ENCODE assay signal across 10 cellular contexts in the genomic region with DNA sequence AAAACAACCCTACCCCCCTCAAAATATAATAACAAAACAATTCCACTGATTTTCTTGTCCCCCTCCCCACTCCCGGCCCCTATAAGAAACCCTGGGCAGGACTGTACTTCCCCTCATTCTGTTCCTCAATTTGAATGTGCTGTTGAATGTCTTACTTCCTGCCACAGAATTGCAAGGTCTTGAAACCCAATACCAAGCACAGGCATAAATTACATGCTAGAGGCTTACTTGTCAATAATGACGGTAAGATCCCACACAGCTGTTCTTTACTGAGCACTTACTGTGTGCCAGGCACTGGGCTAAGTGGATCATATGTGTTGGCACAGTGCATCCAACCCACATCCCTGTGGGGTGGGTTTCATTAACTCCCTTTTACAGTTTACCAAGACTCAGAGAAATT.
A peak's percentile ranks its signal among the peaks of the same experiment; 100 is the strongest.
DNase-seq lines count a peak whose midpoint lies in the region; ATAC-seq and TF ChIP-seq lines count a peak whose summit lies in the region.
"Had no signal": no experiment of that assay in that cellular context is flagged by ENCODE, and none has a peak within 500 bp of the region (broad histone marks: within the 10 kb centered on the region; RNA-seq: fewer than 3 reads in every experiment).

No MANE protein-coding gene starts in this region.

- H3K27ac Mint-ChIP-seq in WTC11, result peak overlapping the region; percentile 81
- H3K27ac Mint-ChIP-seq in memory B cell, result no peak overlapping the region
- H3K27ac Mint-ChIP-seq: activated naive CD8-positive, alpha-beta T cell had no signal

- POLR2A ChIA-PET in WTC11 (lab: Charles Lee), result no interaction called here

- no peaks in the 10 kb centered on the region for H3K36me3 Mint-ChIP-seq in WTC11
- H3K36me3 Mint-ChIP-seq in memory B cell, result peaks cover 7% of the 10 kb centered on the region

- ATAC-seq in WTC11, result no peak
- ATAC-seq in memory B cell (ENCODE audit: low read depth), result peak; percentile 84
- no peak for ATAC-seq in GM21515 (IDR thresholded peaks at IDR 0.05; ENCODE audit: unreplicated experiment)
- no peak for ATAC-seq in HG03025 (IDR thresholded peaks at IDR 0.05; ENCODE audit: low FRiP score, unreplicated experiment)
- ATAC-seq in GM19351 (IDR thresholded peaks at IDR 0.05; ENCODE audit: unreplicated experiment), result no peak

- H3K4me3 Mint-ChIP-seq in WTC11 (no peak overlapping the region), memory B cell (no peak overlapping the region)
- H3K4me3 Mint-ChIP-seq: activated naive CD8-positive, alpha-beta T cell had no signal

- TF ChIP-seq CTCF in WTC11 (IDR thresholded peaks at IDR 0.05), result no peak

- CTCF ChIA-PET in WTC11 (lab: Charles Lee), result no interaction called here

- H3K4me1 Mint-ChIP-seq in WTC11 (peaks cover 29% of the 10 kb centered on the region), memory B cell (peaks cover 4% of the 10 kb centered on the region)

- peak; percentile 83 to 89 for DNase-seq in AML-193 (lab: John Stamatoyannopoulos, UW)
- peak; percentile 54 for DNase-seq in KG1 (lab: John Stamatoyannopoulos, UW)
- no peak for DNase-seq in WTC11 (ENCODE audit: low spot score)
- no peak for DNase-seq in memory B cell (ENCODE audit: low spot score in 2 of 2)
- no peak for DNase-seq in NCI-H345 treated with DMSO at 0.1 percent for 48 hours (lab: John Stamatoyannopoulos, UW; ENCODE audit: unreplicated experiment)
- DNase-seq: NCI-H1048 had no signal

- H3K9me3 Mint-ChIP-seq in WTC11 (no peaks in the 10 kb centered on the region), memory B cell (no peaks in the 10 kb centered on the region)

- no peaks in the 10 kb centered on the region for H3K27me3 Mint-ChIP-seq in WTC11 (ENCODE audit: low read depth)
- H3K27me3 Mint-ChIP-seq in memory B cell, result peaks cover 6% of the 10 kb centered on the region
- H3K27me3 Mint-ChIP-seq: activated naive CD8-positive, alpha-beta T cell had no signal

TF ChIP-seq in WTC11, 78 proteins besides CTCF, POLR2A, EP300 and RAD21 (continues in another document):
- TF ChIP-seq ZNF671 (CRISPR knock-in tag; IDR thresholded peaks at IDR 0.05) (no peak), TEAD1 (CRISPR knock-in tag; IDR thresholded peaks at IDR 0.05) (no peak), RORB (CRISPR knock-in tag; IDR thresholded peaks at IDR 0.05) (no peak), ERG (CRISPR knock-in tag; IDR thresholded peaks at IDR 0.05) (no peak), FOXJ3 (CRISPR knock-in tag; IDR thresholded peaks at IDR 0.05; ENCODE audit: borderline replicate concordance) (no peak), ZNF121 (CRISPR knock-in tag; IDR thresholded peaks at IDR 0.05) (no peak), JUN (CRISPR knock-in tag; IDR thresholded peaks at IDR 0.05) (no peak), AR (CRISPR knock-in tag; IDR thresholded peaks at IDR 0.05) (no peak), ZNF423 (CRISPR knock-in tag; IDR thresholded peaks at IDR 0.05) (no peak), NFE2L1 (CRISPR knock-in tag; IDR thresholded peaks at IDR 0.05) (no peak), ZBTB43 (CRISPR knock-in tag; IDR thresholded peaks at IDR 0.05) (no peak), NR2C2 (CRISPR knock-in tag; IDR thresholded peaks at IDR 0.05) (no peak)
- TF ChIP-seq, protein P1, sequence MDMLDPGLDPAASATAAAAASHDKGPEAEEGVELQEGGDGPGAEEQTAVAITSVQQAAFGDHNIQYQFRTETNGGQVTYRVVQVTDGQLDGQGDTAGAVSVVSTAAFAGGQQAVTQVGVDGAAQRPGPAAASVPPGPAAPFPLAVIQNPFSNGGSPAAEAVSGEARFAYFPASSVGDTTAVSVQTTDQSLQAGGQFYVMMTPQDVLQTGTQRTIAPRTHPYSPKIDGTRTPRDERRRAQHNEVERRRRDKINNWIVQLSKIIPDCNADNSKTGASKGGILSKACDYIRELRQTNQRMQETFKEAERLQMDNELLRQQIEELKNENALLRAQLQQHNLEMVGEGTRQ (CRISPR knock-in tag; IDR thresholded peaks at IDR 0.05), result no peak
- TF ChIP-seq, protein P2, sequence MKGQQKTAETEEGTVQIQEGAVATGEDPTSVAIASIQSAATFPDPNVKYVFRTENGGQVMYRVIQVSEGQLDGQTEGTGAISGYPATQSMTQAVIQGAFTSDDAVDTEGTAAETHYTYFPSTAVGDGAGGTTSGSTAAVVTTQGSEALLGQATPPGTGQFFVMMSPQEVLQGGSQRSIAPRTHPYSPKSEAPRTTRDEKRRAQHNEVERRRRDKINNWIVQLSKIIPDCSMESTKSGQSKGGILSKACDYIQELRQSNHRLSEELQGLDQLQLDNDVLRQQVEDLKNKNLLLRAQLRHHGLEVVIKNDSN (CRISPR knock-in tag; IDR thresholded peaks at IDR 0.05), result no peak
- TF ChIP-seq, protein P3, sequence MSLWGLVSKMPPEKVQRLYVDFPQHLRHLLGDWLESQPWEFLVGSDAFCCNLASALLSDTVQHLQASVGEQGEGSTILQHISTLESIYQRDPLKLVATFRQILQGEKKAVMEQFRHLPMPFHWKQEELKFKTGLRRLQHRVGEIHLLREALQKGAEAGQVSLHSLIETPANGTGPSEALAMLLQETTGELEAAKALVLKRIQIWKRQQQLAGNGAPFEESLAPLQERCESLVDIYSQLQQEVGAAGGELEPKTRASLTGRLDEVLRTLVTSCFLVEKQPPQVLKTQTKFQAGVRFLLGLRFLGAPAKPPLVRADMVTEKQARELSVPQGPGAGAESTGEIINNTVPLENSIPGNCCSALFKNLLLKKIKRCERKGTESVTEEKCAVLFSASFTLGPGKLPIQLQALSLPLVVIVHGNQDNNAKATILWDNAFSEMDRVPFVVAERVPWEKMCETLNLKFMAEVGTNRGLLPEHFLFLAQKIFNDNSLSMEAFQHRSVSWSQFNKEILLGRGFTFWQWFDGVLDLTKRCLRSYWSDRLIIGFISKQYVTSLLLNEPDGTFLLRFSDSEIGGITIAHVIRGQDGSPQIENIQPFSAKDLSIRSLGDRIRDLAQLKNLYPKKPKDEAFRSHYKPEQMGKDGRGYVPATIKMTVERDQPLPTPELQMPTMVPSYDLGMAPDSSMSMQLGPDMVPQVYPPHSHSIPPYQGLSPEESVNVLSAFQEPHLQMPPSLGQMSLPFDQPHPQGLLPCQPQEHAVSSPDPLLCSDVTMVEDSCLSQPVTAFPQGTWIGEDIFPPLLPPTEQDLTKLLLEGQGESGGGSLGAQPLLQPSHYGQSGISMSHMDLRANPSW (CRISPR knock-in tag; conservative IDR thresholded peaks at IDR 0.05; ENCODE audit: low read depth), result no peak
- TF ChIP-seq, protein P4, sequence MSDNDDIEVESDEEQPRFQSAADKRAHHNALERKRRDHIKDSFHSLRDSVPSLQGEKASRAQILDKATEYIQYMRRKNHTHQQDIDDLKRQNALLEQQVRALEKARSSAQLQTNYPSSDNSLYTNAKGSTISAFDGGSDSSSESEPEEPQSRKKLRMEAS (CRISPR knock-in tag; IDR thresholded peaks at IDR 0.05), result no peak
- TF ChIP-seq, protein P5, sequence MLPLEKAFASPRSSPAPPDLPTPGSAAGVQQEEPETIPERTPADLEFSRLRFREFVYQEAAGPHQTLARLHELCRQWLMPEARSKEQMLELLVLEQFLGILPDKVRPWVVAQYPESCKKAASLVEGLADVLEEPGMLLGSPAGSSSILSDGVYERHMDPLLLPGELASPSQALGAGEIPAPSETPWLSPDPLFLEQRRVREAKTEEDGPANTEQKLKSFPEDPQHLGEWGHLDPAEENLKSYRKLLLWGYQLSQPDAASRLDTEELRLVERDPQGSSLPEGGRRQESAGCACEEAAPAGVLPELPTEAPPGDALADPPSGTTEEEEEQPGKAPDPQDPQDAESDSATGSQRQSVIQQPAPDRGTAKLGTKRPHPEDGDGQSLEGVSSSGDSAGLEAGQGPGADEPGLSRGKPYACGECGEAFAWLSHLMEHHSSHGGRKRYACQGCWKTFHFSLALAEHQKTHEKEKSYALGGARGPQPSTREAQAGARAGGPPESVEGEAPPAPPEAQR (CRISPR knock-in tag; IDR thresholded peaks at IDR 0.05), result no peak

Comparison
In these comparisons a context has a peak if more than half of its experiments do, and no peak if none do; other contexts are left out.
1. DNase-seq: peak in AML-193 (2 of 2) and KG1 (single experiment); none in WTC11 (single experiment), memory B cell (0 of 2) and NCI-H345 treated with DMSO at 0.1 percent for 48 hours (single experiment).